1 cellular context compared by ENCODE assay signal in genomic region chr21:43298546-43299440, GRCh38.
TF ChIP-seq lines count a peak whose summit lies in the region.

No MANE protein-coding gene starts in this region.

TF ChIP-seq in HepG2, 621 proteins besides CTCF, POLR2A, EP300 and RAD21:
- TF ChIP-seq ZHX1 (CRISPR knock-in tag; IDR thresholded peaks at IDR 0.05; ENCODE audit: low read depth) (peak; percentile 41; the same call in 1 of the 2 replicates), ZMYM4 (CRISPR knock-in tag; IDR thresholded peaks at IDR 0.05) (no peak), NFYB (CRISPR knock-in tag; IDR thresholded peaks at IDR 0.05) (no peak), PRPF4 (IDR thresholded peaks at IDR 0.05; ENCODE audit: low read depth, low read length, poor library complexity, severe bottlenecking) (no peak), ZNF567 (CRISPR knock-in tag; IDR thresholded peaks at IDR 0.05; ENCODE audit: borderline replicate concordance) (no peak), ZNF326 (CRISPR knock-in tag; IDR thresholded peaks at IDR 0.05; ENCODE audit: borderline replicate concordance) (no peak), SKIL (CRISPR knock-in tag; IDR thresholded peaks at IDR 0.05; ENCODE audit: borderline replicate concordance) (0 out of 2 replicates have a peak, but pooled peaks have one; percentile 18), DPF2 (CRISPR knock-in tag; IDR thresholded peaks at IDR 0.05; ENCODE audit: borderline replicate concordance, low read depth) (no peak), PRDM10 (CRISPR knock-in tag; IDR thresholded peaks at IDR 0.05; ENCODE audit: low read depth) (no peak), ARNTL (CRISPR knock-in tag; IDR thresholded peaks at IDR 0.05) (no peak), MNT (IDR thresholded peaks at IDR 0.05) (peak; percentile 88), CC2D1A (CRISPR knock-in tag; IDR thresholded peaks at IDR 0.05) (no peak), ZNF761 (CRISPR knock-in tag; conservative IDR thresholded peaks at IDR 0.05) (no peak), ZNF75D (CRISPR knock-in tag; IDR thresholded peaks at IDR 0.05; ENCODE audit: borderline replicate concordance) (no peak), JUNB (CRISPR knock-in tag; IDR thresholded peaks at IDR 0.05; ENCODE audit: borderline replicate concordance) (no peak), NFE2L1 (CRISPR knock-in tag; IDR thresholded peaks at IDR 0.05; ENCODE audit: borderline replicate concordance) (0 out of 2 replicates have a peak, but pooled peaks have one; percentile 48), MYC (CRISPR knock-in tag; IDR thresholded peaks at IDR 0.05; ENCODE audit: borderline replicate concordance) (no peak), MXI1 (IDR thresholded peaks at IDR 0.05; ENCODE audit: borderline replicate concordance, low read depth, low read length) (no peak), ZNF569 (CRISPR knock-in tag; IDR thresholded peaks at IDR 0.05; ENCODE audit: borderline replicate concordance) (no peak), DNMT1 (CRISPR knock-in tag; IDR thresholded peaks at IDR 0.05) (0 out of 2 replicates have a peak, but pooled peaks have one; percentile 36), BORCS8-MEF2B (CRISPR knock-in tag; IDR thresholded peaks at IDR 0.05) (no peak), ZNF282 (IDR thresholded peaks at IDR 0.05; ENCODE audit: partially characterized antibody) (no peak), NR2F1 (CRISPR knock-in tag; IDR thresholded peaks at IDR 0.05) (no peak), ZFP1 (CRISPR knock-in tag; IDR thresholded peaks at IDR 0.05) (no peak), ZNF749 (CRISPR knock-in tag; IDR thresholded peaks at IDR 0.05; ENCODE audit: borderline replicate concordance) (0 out of 2 replicates have a peak, but pooled peaks have one; percentile 23), PHF5A (CRISPR knock-in tag; IDR thresholded peaks at IDR 0.05; ENCODE audit: low read depth, unreplicated experiment) (no peak), ZNF839 (CRISPR knock-in tag; IDR thresholded peaks at IDR 0.05; ENCODE audit: borderline replicate concordance) (0 out of 2 replicates have a peak, but pooled peaks have one; percentile 44), ZBTB1 (CRISPR knock-in tag; IDR thresholded peaks at IDR 0.05; ENCODE audit: borderline replicate concordance) (no peak), ELF4 (CRISPR knock-in tag; IDR thresholded peaks at IDR 0.05; ENCODE audit: borderline replicate concordance) (no peak), ZNF737 (CRISPR knock-in tag; IDR thresholded peaks at IDR 0.05; ENCODE audit: borderline replicate concordance) (no peak), ZNF580 (CRISPR knock-in tag; IDR thresholded peaks at IDR 0.05; ENCODE audit: borderline replicate concordance, low read depth) (no peak), ZNF773 (CRISPR knock-in tag; IDR thresholded peaks at IDR 0.05; ENCODE audit: borderline replicate concordance) (no peak), ZNF460 (CRISPR knock-in tag; IDR thresholded peaks at IDR 0.05; ENCODE audit: borderline replicate concordance) (no peak), SMAD3 (CRISPR knock-in tag; IDR thresholded peaks at IDR 0.05) (no peak), ZFP91 (CRISPR knock-in tag; IDR thresholded peaks at IDR 0.05; ENCODE audit: borderline replicate concordance) (no peak; the same call in 1 of the 2 replicates), SMYD3 (CRISPR knock-in tag; IDR thresholded peaks at IDR 0.05) (no peak), PCBP1 (IDR thresholded peaks at IDR 0.05; ENCODE audit: borderline replicate concordance, low read depth, low read length) (no peak), KAT2B (IDR thresholded peaks at IDR 0.05; ENCODE audit: borderline replicate concordance, low read depth, low read length) (no peak), DMTF1 (CRISPR knock-in tag; IDR thresholded peaks at IDR 0.05) (no peak), UBTF (CRISPR knock-in tag; IDR thresholded peaks at IDR 0.05) (0 out of 2 replicates have a peak, but pooled peaks have one; percentile 5), ATF7-NPFF (CRISPR knock-in tag; IDR thresholded peaks at IDR 0.05; ENCODE audit: low read depth) (no peak), ZBTB7A (CRISPR knock-in tag; IDR thresholded peaks at IDR 0.05) (0 out of 2 replicates have a peak, but pooled peaks have one; percentile 4), PRMT3 (CRISPR knock-in tag; IDR thresholded peaks at IDR 0.05; ENCODE audit: borderline replicate concordance, low read depth) (no peak), ZNF331 (CRISPR knock-in tag; IDR thresholded peaks at IDR 0.05) (no peak), ZNF496 (CRISPR knock-in tag; IDR thresholded peaks at IDR 0.05; ENCODE audit: insufficient replicate concordance) (no peak), ZNF615 (CRISPR knock-in tag; IDR thresholded peaks at IDR 0.05; ENCODE audit: borderline replicate concordance) (no peak), SCMH1 (CRISPR knock-in tag; IDR thresholded peaks at IDR 0.05; ENCODE audit: borderline replicate concordance) (no peak), MBD4 (IDR thresholded peaks at IDR 0.05; ENCODE audit: borderline replicate concordance, low read length) (no peak), ATAD3A (CRISPR knock-in tag; IDR thresholded peaks at IDR 0.05) (no peak), HDAC2 (CRISPR knock-in tag; IDR thresholded peaks at IDR 0.05) (no peak), SIX1 (CRISPR knock-in tag; IDR thresholded peaks at IDR 0.05; ENCODE audit: borderline replicate concordance) (no peak), ARNT2 (CRISPR knock-in tag; IDR thresholded peaks at IDR 0.05; ENCODE audit: low read depth) (no peak), HNRNPL (IDR thresholded peaks at IDR 0.05; ENCODE audit: low read depth, low read length) (0 out of 2 replicates have a peak, but pooled peaks have one; percentile 22)
TF ChIP-seq in HepG2: peak in this region for 10.
